ENCODE assay signal across 8 cellular contexts in the genomic region with DNA sequence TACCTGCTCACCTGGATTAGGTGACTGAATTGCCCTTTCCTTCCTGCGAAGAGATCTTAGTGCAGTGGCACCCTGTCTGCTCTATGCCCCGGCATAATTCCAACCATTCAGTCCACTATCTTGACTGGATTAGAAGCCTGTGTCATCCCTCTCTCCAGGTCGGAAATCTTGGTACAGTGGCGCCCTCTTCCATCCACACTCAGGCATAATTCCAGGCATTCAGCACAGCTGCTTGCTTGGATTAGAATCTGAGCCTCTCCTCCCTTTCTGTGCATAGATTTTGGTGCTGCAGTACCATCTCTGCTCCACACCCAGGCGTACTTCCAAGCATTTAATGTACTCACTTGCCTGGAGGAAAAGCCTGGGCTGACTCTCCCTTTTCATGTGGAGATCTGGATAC.
DNase-seq lines count a peak whose midpoint lies in the region; ATAC-seq lines count a peak whose summit lies in the region.

No MANE protein-coding gene starts in this region.

- DNase-seq in GDM1 (lab: John Stamatoyannopoulos, UW) (peak; percentile 5), HT1080 (ENCODE audit: low read depth) (peak; percentile 21), UCSD-AML1 (lab: John Stamatoyannopoulos, UW; ENCODE audit: unreplicated experiment) (peak; percentile 36), left lobe of liver (ENCODE audit: low spot score) (peak; percentile 79), AG20443 (ENCODE audit: low spot score) (no peak), LoVo (ENCODE audit: low spot score) (no peak)
- DNase-seq in activated CD4-positive, alpha-beta T cell treated with anti-CD3 and anti-CD28 coated beads for 4 hours: no peak

- peak; percentile 97 for ATAC-seq in left lobe of liver
- ATAC-seq in HG02759 (IDR thresholded peaks at IDR 0.05; ENCODE audit: unreplicated experiment): no peak

Comparison
In these comparisons a context has a peak if more than half of its experiments do, and no peak if none do; other contexts are left out.
1. DNase-seq: peak in GDM1 (single experiment), HT1080 (single experiment), UCSD-AML1 (single experiment) and left lobe of liver (single experiment); none in AG20443 (single experiment), LoVo (single experiment) and activated CD4-positive, alpha-beta T cell treated with anti-CD3 and anti-CD28 coated beads for 4 hours (0 of 2).